In the genomic region with DNA sequence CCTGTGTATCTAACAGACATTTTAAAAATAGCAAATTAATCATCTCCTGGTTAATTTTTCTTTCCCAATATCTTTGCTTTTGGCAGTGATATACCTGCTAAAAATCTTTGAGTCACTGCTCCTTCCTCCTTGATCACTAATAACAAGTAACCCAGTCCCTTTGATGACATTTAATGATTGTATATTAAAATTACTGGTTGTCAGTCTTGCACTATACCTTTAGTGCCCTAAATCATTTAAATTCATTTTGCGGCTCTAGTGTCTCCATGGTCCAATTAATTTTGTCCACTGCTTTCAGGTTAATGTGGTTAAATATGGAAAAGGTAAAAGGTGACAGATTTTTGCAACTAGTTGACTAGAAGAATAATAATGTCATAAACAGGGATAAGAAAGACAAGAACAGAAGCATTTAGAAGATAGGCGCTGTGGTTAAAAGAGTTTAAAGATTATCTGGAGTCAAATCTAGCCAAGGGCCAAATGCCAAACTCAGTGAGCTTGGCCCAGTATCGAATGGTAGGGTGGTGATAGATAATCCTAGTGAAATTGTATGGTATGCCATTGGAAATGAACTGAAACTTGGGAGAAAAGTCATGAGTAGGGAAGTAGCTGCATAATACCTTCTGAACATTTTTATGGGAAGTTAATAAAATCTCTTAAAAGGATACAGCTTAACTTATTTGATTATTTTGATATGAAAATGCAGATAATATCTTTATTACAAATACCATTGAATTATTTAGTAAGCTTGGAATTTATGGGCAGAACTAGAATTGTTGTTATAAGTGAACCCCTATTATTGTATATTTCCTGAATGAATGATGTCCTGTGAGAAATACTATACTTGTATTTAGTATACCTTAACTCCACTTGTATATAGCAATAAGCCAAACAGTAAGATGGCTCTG, we compare ENCODE assay signal across 1 cellular context.
A peak's percentile ranks its signal among the peaks of the same experiment; 100 is the strongest.
TF ChIP-seq lines count a peak whose summit lies in the region.

No MANE protein-coding gene starts in this region.

TF ChIP-seq in SK-N-SH, 30 proteins besides CTCF, POLR2A, EP300 and RAD21 (continued from another document):
- TF ChIP-seq FOSL2 (IDR thresholded peaks at IDR 0.05; ENCODE audit: borderline replicate concordance, low read depth) (peak; percentile 1; the same call in 1 of the 2 replicates), EZH2phosphoT487 (IDR thresholded peaks at IDR 0.05; ENCODE audit: borderline replicate concordance, low read depth) (no peak), ZBTB33 (IDR thresholded peaks at IDR 0.05; ENCODE audit: borderline replicate concordance, low read depth) (no peak), RFX5 (IDR thresholded peaks at IDR 0.05; ENCODE audit: low read length) (no peak), TCF12 (IDR thresholded peaks at IDR 0.05) (no peak; the same call in 1 of the 2 replicates)
